ENCODE assay signal across 8 cellular contexts in the genomic region with DNA sequence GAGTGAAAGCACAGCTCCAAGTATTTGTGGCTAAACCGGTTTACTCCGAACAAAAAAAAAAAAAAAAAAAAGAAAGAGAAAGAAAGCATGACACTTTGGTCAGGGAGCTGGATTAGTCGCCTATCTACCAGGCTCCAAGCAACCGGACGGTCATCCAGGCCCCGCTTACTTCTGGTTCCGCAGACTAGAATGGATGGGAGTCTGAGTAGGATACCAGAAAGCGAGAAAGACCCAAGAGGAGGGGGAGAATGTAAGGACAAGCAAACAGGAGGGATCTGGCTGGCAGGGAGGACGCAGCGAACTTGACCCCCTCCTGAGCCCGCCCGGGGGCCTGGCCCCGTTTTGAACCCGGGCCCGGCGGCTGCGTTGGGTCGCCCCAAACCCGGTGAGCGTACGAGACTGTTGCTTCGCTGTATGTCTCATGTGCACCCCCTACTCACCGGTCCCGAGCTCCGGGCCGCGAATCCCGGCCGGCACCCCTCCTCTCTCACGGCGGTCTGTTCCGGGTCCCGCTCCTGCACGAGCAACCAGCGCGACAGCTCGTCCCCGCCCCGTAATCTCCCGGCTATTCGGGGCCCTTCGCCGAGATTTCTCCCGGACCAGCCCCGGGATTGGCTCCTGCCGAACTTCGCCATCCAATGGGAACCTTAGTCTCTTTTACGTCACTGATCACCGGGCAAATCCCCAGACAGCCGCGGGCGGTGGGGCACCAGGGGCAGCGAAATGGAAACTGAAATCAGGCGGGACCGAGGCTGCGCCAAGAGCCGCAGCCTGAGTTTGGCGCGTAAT. TPM values are rescaled to one million over a fixed set of nuclear protein-coding genes. Genes with fewer than 3 reads are reported as not detected.
A peak's percentile ranks its signal among the peaks of the same experiment; 100 is the strongest.
DNase-seq lines count a peak whose midpoint lies in the region; ATAC-seq and TF ChIP-seq lines count a peak whose summit lies in the region.

A gene with protein sequence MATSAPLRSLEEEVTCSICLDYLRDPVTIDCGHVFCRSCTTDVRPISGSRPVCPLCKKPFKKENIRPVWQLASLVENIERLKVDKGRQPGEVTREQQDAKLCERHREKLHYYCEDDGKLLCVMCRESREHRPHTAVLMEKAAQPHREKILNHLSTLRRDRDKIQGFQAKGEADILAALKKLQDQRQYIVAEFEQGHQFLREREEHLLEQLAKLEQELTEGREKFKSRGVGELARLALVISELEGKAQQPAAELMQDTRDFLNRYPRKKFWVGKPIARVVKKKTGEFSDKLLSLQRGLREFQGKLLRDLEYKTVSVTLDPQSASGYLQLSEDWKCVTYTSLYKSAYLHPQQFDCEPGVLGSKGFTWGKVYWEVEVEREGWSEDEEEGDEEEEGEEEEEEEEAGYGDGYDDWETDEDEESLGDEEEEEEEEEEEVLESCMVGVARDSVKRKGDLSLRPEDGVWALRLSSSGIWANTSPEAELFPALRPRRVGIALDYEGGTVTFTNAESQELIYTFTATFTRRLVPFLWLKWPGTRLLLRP (minus strand): TSS at position 542 of the 789 bp plus-strand sequence. CDS start 14,303 bp downstream, outside the sequence.

- peak within 1 kb of the TSS; percentile 92 for H3K4me3 Mint-ChIP-seq in activated T-cell treated with anti-CD3 and anti-CD28 coated beads, Interleukin-2, amount 50 U/mL, for 24 hours

- peak within 1 kb of the TSS; percentile 99 to 100 for H3K27ac ChIP-seq in mucosa of rectum (ENCODE audit: low read depth in 2 of 2, low read length in 2 of 2)

- H3K36me3 ChIP-seq in mucosa of rectum (ENCODE audit: control insufficient read depth in 2 of 2, insufficient read depth in 2 of 2, low read length in 2 of 2) = no peaks in the 10 kb centered on the region

- H3K9ac ChIP-seq in mucosa of rectum (ENCODE audit: low read depth in 1 of 2, low read length in 2 of 2) = peak within 1 kb of the TSS; percentile 99

- no peak for TF ChIP-seq POLR2A in erythroblast (IDR thresholded peaks at IDR 0.05; ENCODE audit: low read length)

- H3K9me3 ChIP-seq in mucosa of rectum (ENCODE audit: control insufficient read depth in 2 of 2, low read length in 2 of 2) = no peaks in the 10 kb centered on the region

- peaks cover 59% of the 10 kb centered on the region for H3K4me1 Mint-ChIP-seq in activated T-cell treated with anti-CD3 and anti-CD28 coated beads, Interleukin-2, amount 50 U/mL, for 24 hours (ENCODE audit: low read depth)

- in situ Hi-C loops in KBM-7 (cut with MboI; ENCODE audit: low pct_unique_long_range_greater_than_20kb, low sequenced_read_pairs) = no loop called here

- peaks cover 21 to 28% of the 10 kb centered on the region in 2 donors for H3K4me1 ChIP-seq in mucosa of rectum (ENCODE audit: control insufficient read depth in 2 of 2, insufficient read depth in 2 of 2, low read length in 2 of 2)

- peaks cover 43% of the 10 kb centered on the region for H3K36me3 Mint-ChIP-seq in activated T-cell treated with anti-CD3 and anti-CD28 coated beads, Interleukin-2, amount 50 U/mL, for 24 hours (ENCODE audit: low read depth)

- no peaks in the 10 kb centered on the region for H3K9me3 Mint-ChIP-seq in activated T-cell treated with anti-CD3 and anti-CD28 coated beads, Interleukin-2, amount 50 U/mL, for 24 hours

- no peaks in the 10 kb centered on the region for H3K27me3 Mint-ChIP-seq in activated T-cell treated with anti-CD3 and anti-CD28 coated beads, Interleukin-2, amount 50 U/mL, for 24 hours

- peak within 1 kb of the TSS; percentile 92 to 94 for H3K4me3 ChIP-seq in mucosa of rectum (ENCODE audit: low read length in 2 of 2)

- H3K27ac Mint-ChIP-seq in activated T-cell treated with anti-CD3 and anti-CD28 coated beads, Interleukin-2, amount 50 U/mL, for 24 hours = peak within 1 kb of the TSS; percentile 99

- ATAC-seq in GM21717 (IDR thresholded peaks at IDR 0.05; ENCODE audit: unreplicated experiment) = peak; percentile 77

- DNase-seq in DMS153 treated with DMSO at 0.1 percent for 48 hours (lab: John Stamatoyannopoulos, UW; ENCODE audit: unreplicated experiment) = peak; percentile 83
- peak; percentile 97 for DNase-seq in KBM-7
- DNase-seq in activated T-cell treated with anti-CD3 and anti-CD28 coated beads, Interleukin-2, amount 50 U/mL, for 24 hours = peak; percentile 97
- peak; percentile 95 for DNase-seq in erythroblast (lab: John Stamatoyannopoulos, UW)
- DNase-seq in stimulated activated CD8-positive, alpha-beta memory T cell treated with anti-CD3 and anti-CD28 coated beads, Interleukin-4, amount 100 ng/mL, for 48 hours = peak; percentile 96

- no peaks in the 10 kb centered on the region for H3K27me3 ChIP-seq in mucosa of rectum (ENCODE audit: control insufficient read depth in 2 of 2, insufficient read depth in 2 of 2, low read length in 2 of 2)

TF ChIP-seq in PFSK-1, 5 proteins besides CTCF, POLR2A, EP300 and RAD21:
- TF ChIP-seq SIN3A (IDR thresholded peaks at IDR 0.05; ENCODE audit: borderline replicate concordance, insufficient read depth, low read length) (peak; percentile 56; the same call in 1 of the 2 replicates), POLR2AphosphoS5 (IDR thresholded peaks at IDR 0.05; ENCODE audit: low read depth, low read length) (peak; percentile 94), FOXP2 (optimal IDR thresholded peaks at IDR 0.05; ENCODE audit: borderline replicate concordance, extremely low read depth, extremely low read length, insufficient read depth) (peak; percentile 77), TAF1 (IDR thresholded peaks at IDR 0.05; ENCODE audit: borderline replicate concordance, insufficient read depth, low read length) (no peak)
- TF ChIP-seq, protein P1, sequence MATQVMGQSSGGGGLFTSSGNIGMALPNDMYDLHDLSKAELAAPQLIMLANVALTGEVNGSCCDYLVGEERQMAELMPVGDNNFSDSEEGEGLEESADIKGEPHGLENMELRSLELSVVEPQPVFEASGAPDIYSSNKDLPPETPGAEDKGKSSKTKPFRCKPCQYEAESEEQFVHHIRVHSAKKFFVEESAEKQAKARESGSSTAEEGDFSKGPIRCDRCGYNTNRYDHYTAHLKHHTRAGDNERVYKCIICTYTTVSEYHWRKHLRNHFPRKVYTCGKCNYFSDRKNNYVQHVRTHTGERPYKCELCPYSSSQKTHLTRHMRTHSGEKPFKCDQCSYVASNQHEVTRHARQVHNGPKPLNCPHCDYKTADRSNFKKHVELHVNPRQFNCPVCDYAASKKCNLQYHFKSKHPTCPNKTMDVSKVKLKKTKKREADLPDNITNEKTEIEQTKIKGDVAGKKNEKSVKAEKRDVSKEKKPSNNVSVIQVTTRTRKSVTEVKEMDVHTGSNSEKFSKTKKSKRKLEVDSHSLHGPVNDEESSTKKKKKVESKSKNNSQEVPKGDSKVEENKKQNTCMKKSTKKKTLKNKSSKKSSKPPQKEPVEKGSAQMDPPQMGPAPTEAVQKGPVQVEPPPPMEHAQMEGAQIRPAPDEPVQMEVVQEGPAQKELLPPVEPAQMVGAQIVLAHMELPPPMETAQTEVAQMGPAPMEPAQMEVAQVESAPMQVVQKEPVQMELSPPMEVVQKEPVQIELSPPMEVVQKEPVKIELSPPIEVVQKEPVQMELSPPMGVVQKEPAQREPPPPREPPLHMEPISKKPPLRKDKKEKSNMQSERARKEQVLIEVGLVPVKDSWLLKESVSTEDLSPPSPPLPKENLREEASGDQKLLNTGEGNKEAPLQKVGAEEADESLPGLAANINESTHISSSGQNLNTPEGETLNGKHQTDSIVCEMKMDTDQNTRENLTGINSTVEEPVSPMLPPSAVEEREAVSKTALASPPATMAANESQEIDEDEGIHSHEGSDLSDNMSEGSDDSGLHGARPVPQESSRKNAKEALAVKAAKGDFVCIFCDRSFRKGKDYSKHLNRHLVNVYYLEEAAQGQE (IDR thresholded peaks at IDR 0.05; ENCODE audit: insufficient read depth in 1 of 2, low read depth in 2 of 2, low read length in 2 of 2) = no peak

RNA-seq across cellular contexts. Expression of the gene that starts here (rescaled TPM):
- 33.7 TPM for polyA plus RNA-seq in PFSK-1 (2012; ENCODE audit: insufficient read length, low read depth)

Comparison
In these comparisons a context has a peak if more than half of its experiments do, and no peak if none do; other contexts are left out.
1. Peak in every context shown above with its lines: DNase-seq, ATAC-seq, H3K4me3 ChIP-seq and H3K27ac ChIP-seq.